Comparison of ENCODE assay signal across 8 cellular contexts in genomic region chr10:110354322-110354766, GRCh38. TPM values are rescaled to one million over a fixed set of nuclear protein-coding genes. Genes with fewer than 3 reads are reported as not detected.
A peak's percentile ranks its signal among the peaks of the same experiment; 100 is the strongest.
DNase-seq lines count a peak whose midpoint lies in the region; ATAC-seq, FAIRE-seq and TF ChIP-seq lines count a peak whose summit lies in the region.

No MANE protein-coding gene starts in this region.

- peak; percentile 69 to 88 for DNase-seq in A549 (ENCODE audit: low read depth in 1 of 2, low spot score in 1 of 2)
- peak; percentile 83 to 92 for DNase-seq in Kasumi-1 (lab: John Stamatoyannopoulos, UW)
- DNase-seq in T-helper 2 cell treated with Interferon-gamma antibody and Interleukin-4, amounts not matched to agents 5 μg/mL and 100 μg/mL, for 36 hours (ENCODE audit: low spot score), result peak; percentile 77
- peak; percentile 84 for DNase-seq in astrocyte of the hippocampus (ENCODE audit: low read depth, low spot score)
- DNase-seq in iPS DF 6.9 (ENCODE audit: low read depth, low spot score), result peak; percentile 45
- peak; percentile 52 for DNase-seq in smooth muscle cell of the brain vasculature (ENCODE audit: low read depth, low spot score)

- no peak for TF ChIP-seq EP300 in A549 (IDR thresholded peaks at IDR 0.05)

- FAIRE-seq in A549 (lab: Jason Lieb, UNC), result no peak

- no peak overlapping the region for H3K4me3 ChIP-seq in A549
- no peak overlapping the region for H3K4me3 ChIP-seq in iPS DF 6.9 (ENCODE audit: low read length)

- H3K27me3 Mint-ChIP-seq in T-helper 2 cell treated with Interferon-gamma antibody and Interleukin-4, amounts not matched to agents 5 μg/mL and 100 μg/mL, for 36 hours (ENCODE audit: low read depth), result no peaks in the 10 kb centered on the region

- H3K27ac ChIP-seq in A549 (peak overlapping the region; percentile 79 to 83), iPS DF 6.9 (ENCODE audit: low read length) (no peak overlapping the region)

- peak overlapping the region; percentile 68 for H3K4me3 Mint-ChIP-seq in T-helper 2 cell treated with Interferon-gamma antibody and Interleukin-4, amounts not matched to agents 5 μg/mL and 100 μg/mL, for 36 hours

- POLR2A ChIA-PET in A549 (lab: Yijun Ruan, JAX), result interaction anchor here (0.9 to 2.6 kb wide), 4 partner anchors 61 to 145 kb away, joined by 3 to 10 read pairs (median 4); partner anchors contain the start of gene DUSP5

- WGBS in A549 (ENCODE audit: missing lambda C conversion rate), result 34% methylated on average over 11 of the region's 11 CpGs
- WGBS in iPS DF 6.9 (ENCODE audit: insufficient coverage, insufficient read length), result no CpG with 5 or more reads among the region's 11 CpGs

- peak; percentile 75 to 89 for TF ChIP-seq RAD21 in A549 (conservative IDR thresholded peaks at IDR 0.05 in 1 of 2, IDR thresholded peaks at IDR 0.05 in 1 of 2)

- H3K4me1 ChIP-seq in A549 (peaks cover 58% of the 10 kb centered on the region), iPS DF 6.9 (ENCODE audit: control insufficient read depth, insufficient read depth, low read length) (peaks cover 5% of the 10 kb centered on the region; the same call in 1 of the 2 replicates)

- H3K9me3 ChIP-seq in A549, result no peaks in the 10 kb centered on the region
- no peaks in the 10 kb centered on the region for H3K9me3 ChIP-seq in iPS DF 6.9 (ENCODE audit: control insufficient read depth, insufficient read depth, low read length)

- ATAC-seq in A549 (peak; percentile 70 to 93), HG02981 (IDR thresholded peaks at IDR 0.05; ENCODE audit: unreplicated experiment) (no peak)

- no peaks in the 10 kb centered on the region for H3K9me3 Mint-ChIP-seq in T-helper 2 cell treated with Interferon-gamma antibody and Interleukin-4, amounts not matched to agents 5 μg/mL and 100 μg/mL, for 36 hours

- H3K4me2 ChIP-seq in A549, result peak overlapping the region; percentile 63

- TF ChIP-seq POLR2A in A549 (IDR thresholded peaks at IDR 0.05; ENCODE audit: low read length), result no peak

- CTCF ChIA-PET in A549 (lab: Yijun Ruan, JAX), result interaction anchor here (0.6 to 5.7 kb wide), 47 partner anchors 9 to 246 kb away, joined by 3 to 70 read pairs (median 6); partner anchors contain the start of genes DUSP5 and SMNDC1

- TF ChIP-seq CTCF in A549 (IDR thresholded peaks at IDR 0.05) (peak; percentile 76), GM12874 (IDR thresholded peaks at IDR 0.05; ENCODE audit: insufficient read depth, low read depth, low read length) (peak; percentile 82)

- H3K27me3 ChIP-seq in iPS DF 6.9 (ENCODE audit: control insufficient read depth, insufficient read depth, low read length), result no peaks in the 10 kb centered on the region

- H3K36me3 Mint-ChIP-seq in T-helper 2 cell treated with Interferon-gamma antibody and Interleukin-4, amounts not matched to agents 5 μg/mL and 100 μg/mL, for 36 hours (ENCODE audit: low read depth), result no peaks in the 10 kb centered on the region

- H3K4me1 Mint-ChIP-seq in T-helper 2 cell treated with Interferon-gamma antibody and Interleukin-4, amounts not matched to agents 5 μg/mL and 100 μg/mL, for 36 hours (ENCODE audit: low read depth), result peaks cover 56% of the 10 kb centered on the region

- peak overlapping the region; percentile 52 for H3K27ac Mint-ChIP-seq in T-helper 2 cell treated with Interferon-gamma antibody and Interleukin-4, amounts not matched to agents 5 μg/mL and 100 μg/mL, for 36 hours

- H3K36me3 ChIP-seq in iPS DF 6.9 (ENCODE audit: control insufficient read depth, insufficient read depth, low read length), result no peaks in the 10 kb centered on the region

TF ChIP-seq in A549, 52 proteins besides CTCF, POLR2A, EP300 and RAD21:
- TF ChIP-seq GATA3 (IDR thresholded peaks at IDR 0.05; ENCODE audit: borderline replicate concordance) (no peak), FOSB (CRISPR knock-in tag; IDR thresholded peaks at IDR 0.05) (0 out of 2 replicates have a peak, but pooled peaks have one; percentile 40), HOXB13 (CRISPR knock-in tag; IDR thresholded peaks at IDR 0.05; ENCODE audit: low read depth) (peak; percentile 79; the same call in 1 of the 2 replicates), PHF8 (IDR thresholded peaks at IDR 0.05; ENCODE audit: borderline replicate concordance, low read depth) (no peak), RFX5 (IDR thresholded peaks at IDR 0.05) (no peak), CBX8 (IDR thresholded peaks at IDR 0.05) (no peak), HOXB5 (CRISPR knock-in tag; IDR thresholded peaks at IDR 0.05) (peak; percentile 67), EHF (CRISPR knock-in tag; IDR thresholded peaks at IDR 0.05) (peak; percentile 80; the same call in 1 of the 2 replicates), NFE2L2 (conservative IDR thresholded peaks at IDR 0.05; ENCODE audit: low read length) (no peak), HOXA7 (CRISPR knock-in tag; IDR thresholded peaks at IDR 0.05) (peak; percentile 73; the same call in 1 of the 2 replicates), NPAS2 (CRISPR knock-in tag; IDR thresholded peaks at IDR 0.05; ENCODE audit: borderline replicate concordance) (no peak), RCOR1 (IDR thresholded peaks at IDR 0.05; ENCODE audit: low read depth, low read length) (no peak), SMC3 (IDR thresholded peaks at IDR 0.05) (peak; percentile 87), FOXS1 (CRISPR knock-in tag; IDR thresholded peaks at IDR 0.05) (peak; percentile 40; the same call in 1 of the 2 replicates), ZFP36 (IDR thresholded peaks at IDR 0.05; ENCODE audit: borderline replicate concordance, partially characterized antibody) (no peak), HDAC2 (IDR thresholded peaks at IDR 0.05) (no peak), ZNF302 (CRISPR knock-in tag; IDR thresholded peaks at IDR 0.05) (no peak), ATOH8 (CRISPR knock-in tag; IDR thresholded peaks at IDR 0.05; ENCODE audit: low read depth) (peak; percentile 68; the same call in 1 of the 2 replicates), HES2 (IDR thresholded peaks at IDR 0.05) (no peak), MAZ (IDR thresholded peaks at IDR 0.05; ENCODE audit: borderline replicate concordance, low read depth, low read length) (no peak)
- TF ChIP-seq, protein P1, sequence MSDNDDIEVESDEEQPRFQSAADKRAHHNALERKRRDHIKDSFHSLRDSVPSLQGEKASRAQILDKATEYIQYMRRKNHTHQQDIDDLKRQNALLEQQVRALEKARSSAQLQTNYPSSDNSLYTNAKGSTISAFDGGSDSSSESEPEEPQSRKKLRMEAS (IDR thresholded peaks at IDR 0.05), result 0 out of 2 replicates have a peak, but pooled peaks have one; percentile 37
- TF ChIP-seq, protein P2, sequence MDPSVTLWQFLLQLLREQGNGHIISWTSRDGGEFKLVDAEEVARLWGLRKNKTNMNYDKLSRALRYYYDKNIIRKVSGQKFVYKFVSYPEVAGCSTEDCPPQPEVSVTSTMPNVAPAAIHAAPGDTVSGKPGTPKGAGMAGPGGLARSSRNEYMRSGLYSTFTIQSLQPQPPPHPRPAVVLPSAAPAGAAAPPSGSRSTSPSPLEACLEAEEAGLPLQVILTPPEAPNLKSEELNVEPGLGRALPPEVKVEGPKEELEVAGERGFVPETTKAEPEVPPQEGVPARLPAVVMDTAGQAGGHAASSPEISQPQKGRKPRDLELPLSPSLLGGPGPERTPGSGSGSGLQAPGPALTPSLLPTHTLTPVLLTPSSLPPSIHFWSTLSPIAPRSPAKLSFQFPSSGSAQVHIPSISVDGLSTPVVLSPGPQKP (IDR thresholded peaks at IDR 0.05; ENCODE audit: low read depth, low read length), result no peak
- TF ChIP-seq, protein P3, sequence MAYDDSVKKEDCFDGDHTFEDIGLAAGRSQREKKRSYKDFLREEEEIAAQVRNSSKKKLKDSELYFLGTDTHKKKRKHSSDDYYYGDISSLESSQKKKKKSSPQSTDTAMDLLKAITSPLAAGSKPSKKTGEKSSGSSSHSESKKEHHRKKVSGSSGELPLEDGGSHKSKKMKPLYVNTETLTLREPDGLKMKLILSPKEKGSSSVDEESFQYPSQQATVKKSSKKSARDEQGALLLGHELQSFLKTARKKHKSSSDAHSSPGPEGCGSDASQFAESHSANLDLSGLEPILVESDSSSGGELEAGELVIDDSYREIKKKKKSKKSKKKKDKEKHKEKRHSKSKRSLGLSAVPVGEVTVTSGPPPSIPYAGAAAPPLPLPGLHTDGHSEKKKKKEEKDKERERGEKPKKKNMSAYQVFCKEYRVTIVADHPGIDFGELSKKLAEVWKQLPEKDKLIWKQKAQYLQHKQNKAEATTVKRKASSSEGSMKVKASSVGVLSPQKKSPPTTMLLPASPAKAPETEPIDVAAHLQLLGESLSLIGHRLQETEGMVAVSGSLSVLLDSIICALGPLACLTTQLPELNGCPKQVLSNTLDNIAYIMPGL (CRISPR knock-in tag; IDR thresholded peaks at IDR 0.05; ENCODE audit: borderline replicate concordance), result no peak

RNA-seq across cellular contexts. Expression of gene SMNDC1, which starts 49.6 kb away (rescaled TPM):
- polyA plus RNA-seq in A549 (2011; rRNA removed) (35.4 and 40.2 TPM in 2 replicates), A549 (2017; fragmentation: RNase III; extraction: RNeasy Plus Mini Kit Qiagen cat#74134 plus additional on column Dnase treatment) (27.5 to 30.1 TPM (median 28.1 TPM) in 3 replicates)
- 10.4 and 13.9 TPM in 2 replicates for polyA plus RNA-seq in A549 (2012; cell fraction: cytosol; rRNA removed)
- 7.1 and 9.5 TPM in 2 replicates for polyA plus RNA-seq in A549 (2012; cell fraction: nucleus; rRNA removed)
- polyA minus RNA-seq in A549 (2011; rRNA and poly(A)+ RNA removed), result 6.4 and 8.9 TPM in 2 replicates
